In the genomic region with DNA sequence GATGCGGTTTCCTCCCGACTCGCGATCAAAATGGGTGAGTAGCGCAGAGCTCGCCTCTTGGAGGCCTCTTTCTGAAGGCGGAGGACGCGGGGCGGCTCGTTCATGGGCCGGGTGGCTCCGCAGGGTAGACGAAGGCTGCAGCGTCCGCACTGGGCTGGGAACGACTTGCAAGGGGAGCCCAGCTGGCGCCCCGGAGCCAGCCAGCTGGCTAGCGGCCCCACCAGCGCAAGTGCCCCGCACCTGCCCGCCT, we compare ENCODE assay signal across 8 cellular contexts. TPM values are rescaled to one million over a fixed set of nuclear protein-coding genes. Genes with fewer than 3 reads are reported as not detected.
DNase-seq lines count a peak whose midpoint lies in the region; ATAC-seq, FAIRE-seq and TF ChIP-seq lines count a peak whose summit lies in the region.

No MANE protein-coding gene starts in this region.

- ATAC-seq in GM19372 (IDR thresholded peaks at IDR 0.05; ENCODE audit: low read depth, unreplicated experiment): peak; percentile 9
- ATAC-seq in HG03139 (IDR thresholded peaks at IDR 0.05; ENCODE audit: unreplicated experiment): peak; percentile 3

- in situ Hi-C loops in astrocyte of the spinal cord (cut with HindIII; ENCODE audit: low sequenced_read_pairs): no loop called here

- WGBS in mesodermal cell (ENCODE audit: insufficient coverage in 2 of 2), 2 experiments: 1% methylated on average over 21 to 23 of the region's 23 CpGs

- DNase-seq in astrocyte of the spinal cord (ENCODE audit: low read depth, low spot score) (no peak), EL (no peak), midbrain (lab: John Stamatoyannopoulos, UW) (no peak), NCI-H226 (no peak), urothelium cell line (ENCODE audit: low spot score) (no peak)

- no peaks in the 10 kb centered on the region for H3K9me3 ChIP-seq in mesodermal cell (ENCODE audit: control insufficient read depth, low read length)

- H3K36me3 ChIP-seq in mesodermal cell (ENCODE audit: control insufficient read depth, insufficient read depth, low read length): peaks cover 7% of the 10 kb centered on the region

- peak overlapping the region; percentile 36 for H3K27ac ChIP-seq in mesodermal cell (ENCODE audit: low read depth, low read length, severe bottlenecking)

- FAIRE-seq in urothelium cell line (lab: Jason Lieb, UNC): no peak

- TF ChIP-seq CTCF in astrocyte of the spinal cord (IDR thresholded peaks at IDR 0.05; ENCODE audit: low read depth, low read length): no peak

- peak overlapping the region; percentile 78 for H3K4me3 ChIP-seq in astrocyte of the spinal cord (ENCODE audit: low read depth, low read length)
- H3K4me3 ChIP-seq in mesodermal cell (ENCODE audit: extremely low read depth, insufficient read depth, low read length, poor library complexity, severe bottlenecking): peak overlapping the region; percentile 90

- H3K4me1 ChIP-seq in mesodermal cell (ENCODE audit: control insufficient read depth, insufficient read depth, low read length, poor library complexity, severe bottlenecking): peaks cover 9% of the 10 kb centered on the region

RNA-seq across cellular contexts. Expression of a gene that starts 0.3 kb away (rescaled TPM):
- polyA plus RNA-seq in mesodermal cell (2013, experiment 1 of 2): 11.5 TPM
- 7.6 TPM for polyA plus RNA-seq in mesodermal cell (2013, experiment 2 of 2)

RNA-seq across cellular contexts. Expression of a gene that starts 0.7 kb away (rescaled TPM):
- 65.2 TPM for polyA plus RNA-seq in mesodermal cell (2013, experiment 1 of 2)
- 64.8 TPM for polyA plus RNA-seq in mesodermal cell (2013, experiment 2 of 2)

RNA-seq across cellular contexts. Expression of a gene that starts 38.9 kb away (rescaled TPM):
- 1.5 TPM for polyA plus RNA-seq in mesodermal cell (2013, experiment 1 of 2)
- polyA plus RNA-seq in mesodermal cell (2013, experiment 2 of 2): 1.5 TPM

RNA-seq across cellular contexts. Expression of a gene that starts 47.5 kb away (rescaled TPM):
- polyA plus RNA-seq in mesodermal cell (2013, experiment 1 of 2): 25.8 TPM
- 28.1 TPM for polyA plus RNA-seq in mesodermal cell (2013, experiment 2 of 2)
